22 cellular contexts compared by ENCODE assay signal in genomic region chr20:48223715-48224114, GRCh38.
DNase-seq lines count a peak whose midpoint lies in the region; ATAC-seq, FAIRE-seq and TF ChIP-seq lines count a peak whose summit lies in the region.
"Had no signal": no experiment of that assay in that cellular context is flagged by ENCODE, and none has a peak within 500 bp of the region (broad histone marks: within the 10 kb centered on the region; RNA-seq: fewer than 3 reads in every experiment).

No MANE protein-coding gene starts in this region.

- no peak overlapping the region for H3K9ac ChIP-seq in GM12878 (ENCODE audit: control insufficient read depth, insufficient read depth, low read length)
- H3K9ac ChIP-seq: BLaER1 treated with 17β-estradiol and CSF1 and Interleukin-3, amounts not matched to agents 10 nM and 100 nM had no signal

- WGBS in GM12878 (ENCODE audit: insufficient coverage, insufficient replicate concordance, low lambda C conversion rate, missing lambda C conversion rate): 40% methylated on average over 14 of the region's 14 CpGs

- H3K36me3 ChIP-seq in GM12878 (ENCODE audit: control insufficient read depth in 2 of 2, insufficient read depth in 2 of 2, low read length in 1 of 2) (no peaks in the 10 kb centered on the region), osteoblast (ENCODE audit: insufficient read depth, low read length) (no peaks in the 10 kb centered on the region)
- H3K36me3 ChIP-seq: BLaER1 treated with 17β-estradiol and CSF1 and Interleukin-3, amounts not matched to agents 10 nM and 100 nM had no signal

- no peak overlapping the region for H2AFZ ChIP-seq in GM12878 (ENCODE audit: control insufficient read depth, low read depth, low read length)
- no peak overlapping the region for H2AFZ ChIP-seq in osteoblast (ENCODE audit: low read length)

- no peak for TF ChIP-seq CTCF in GM12878 (IDR thresholded peaks at IDR 0.05 in 2 of 3, conservative IDR thresholded peaks at IDR 0.05 in 1 of 3; ENCODE audit: control insufficient read depth in 2 of 3, extremely low read depth in 1 of 3, insufficient read depth in 1 of 3, low read depth in 3 of 3, low read length in 3 of 3)
- no peak for TF ChIP-seq CTCF in osteoblast (IDR thresholded peaks at IDR 0.05; ENCODE audit: extremely low read depth, low read depth, low read length)

- POLR2A ChIA-PET in GM12878 (lab: Charles Lee): no interaction called here

- TF ChIP-seq EP300 in GM12878 (IDR thresholded peaks at IDR 0.05; ENCODE audit: borderline replicate concordance in 1 of 2, control insufficient read depth in 1 of 2, low read depth in 2 of 2, low read length in 2 of 2): no peak

- intact Hi-C loops in GM12878 (cut with micrococcal nuclease; ENCODE audit: unreplicated experiment): no loop called here

- H3K4me3 ChIP-seq in GM12878 (no peak overlapping the region), osteoblast (ENCODE audit: insufficient read depth, low read length) (no peak overlapping the region)
- H3K4me3 ChIP-seq: A549; BLaER1 treated with 17β-estradiol and CSF1 and Interleukin-3, amounts not matched to agents 10 nM and 100 nM had no signal

- H3K27ac ChIP-seq in GM12878 (ENCODE audit: control insufficient read depth, insufficient read depth) (no peak overlapping the region), osteoblast (ENCODE audit: low read depth, low read length) (no peak overlapping the region)
- H3K27ac ChIP-seq: 22Rv1; A549; BLaER1 treated with 17β-estradiol and CSF1 and Interleukin-3, amounts not matched to agents 10 nM and 100 nM; C4-2B had no signal

- peak; percentile 13 for DNase-seq in NCI-H1092 treated with DMSO at 0.1 percent for 48 hours (lab: John Stamatoyannopoulos, UW)
- DNase-seq in NCI-H1092 (lab: John Stamatoyannopoulos, UW): no peak
- no peak for DNase-seq in GM12878 (ENCODE audit: low read depth, low spot score)
- peak; percentile 10 for DNase-seq in medulla oblongata (ENCODE audit: extremely low spot score)
- DNase-seq in osteoblast (ENCODE audit: insufficient read length, low spot score, missing footprints): peak; percentile 31
- DNase-seq in NCI-H226: no peak
- DNase-seq in germinal center (ENCODE audit: low spot score): no peak
- DNase-seq: AML-193; Caco-2; Calu3; CD4-positive, alpha-beta T cell; CD8-positive, alpha-beta T cell; DMS79 treated with DMSO at 0.1 percent for 48 hours; GF-D8 had no signal

- no peaks in the 10 kb centered on the region for H3K4me1 ChIP-seq in GM12878 (ENCODE audit: control insufficient read depth, insufficient read depth, low read length)
- H3K4me1 ChIP-seq in osteoblast (ENCODE audit: insufficient read depth, low read length): no peaks in the 10 kb centered on the region
- H3K4me1 ChIP-seq: A549; BLaER1 treated with 17β-estradiol and CSF1 and Interleukin-3, amounts not matched to agents 10 nM and 100 nM; Caco-2 had no signal

- no TSS peak for BruUV-seq in GM12878 (replicated peaks; lab: Mats Ljungman, UMichigan)

- no peak for TF ChIP-seq RAD21 in GM12878 (IDR thresholded peaks at IDR 0.05; ENCODE audit: insufficient read depth, low read depth, low read length)

- no peaks in the 10 kb centered on the region for H3K79me2 ChIP-seq in GM12878 (ENCODE audit: control insufficient read depth, insufficient read depth, low read length)
- H3K79me2 ChIP-seq in osteoblast (ENCODE audit: insufficient read depth, low read length): no peaks in the 10 kb centered on the region

- H4K20me1 ChIP-seq in GM12878 (ENCODE audit: control insufficient read depth, insufficient read depth): no peaks in the 10 kb centered on the region
- H4K20me1 ChIP-seq in osteoblast (ENCODE audit: insufficient read depth, low read length): no peaks in the 10 kb centered on the region
- H4K20me1 ChIP-seq: BLaER1 treated with 17β-estradiol and CSF1 and Interleukin-3, amounts not matched to agents 10 nM and 100 nM had no signal

- H3K27me3 ChIP-seq in GM12878 (replicated peaks in 1 of 2; ENCODE audit: control insufficient read depth in 2 of 2, insufficient read depth in 2 of 2, low read length in 1 of 2): no peaks in the 10 kb centered on the region
- peaks cover 14% of the 10 kb centered on the region for H3K27me3 ChIP-seq in osteoblast (ENCODE audit: insufficient read depth, low read length)
- H3K27me3 ChIP-seq: BLaER1 treated with 17β-estradiol and CSF1 and Interleukin-3, amounts not matched to agents 10 nM and 100 nM had no signal

- H3K4me2 ChIP-seq in GM12878 (ENCODE audit: control insufficient read depth, insufficient read depth) (no peak overlapping the region), osteoblast (ENCODE audit: insufficient read depth, low read length) (no peak overlapping the region)
- H3K4me2 ChIP-seq: A549; BLaER1 treated with 17β-estradiol and CSF1 and Interleukin-3, amounts not matched to agents 10 nM and 100 nM had no signal

- in situ Hi-C loops in GM12878 (cut with MboI): no loop called here

- RAD21 ChIA-PET in GM12878 (lab: Charles Lee; ENCODE audit: unreplicated experiment): no interaction called here

- TF ChIP-seq POLR2A in GM12878 (IDR thresholded peaks at IDR 0.05; ENCODE audit: low read depth, low read length): no peak

- CTCF ChIA-PET in GM12878 (lab: Yijun Ruan, JAX): no interaction called here

- no peak for ATAC-seq in GM12878
- ATAC-seq: A549; CD8-positive, alpha-beta T cell had no signal

- no peaks in the 10 kb centered on the region for H3K9me3 ChIP-seq in GM12878 (replicated peaks; ENCODE audit: control insufficient read depth, insufficient read depth, low read length)
- H3K9me3 ChIP-seq in osteoblast (ENCODE audit: low read depth, low read length): no peaks in the 10 kb centered on the region
- H3K9me3 ChIP-seq: A549 had no signal

- SMC1A ChIA-PET in GM12878 (lab: Charles Lee; ENCODE audit: uncharacterized antibody, unreplicated experiment): no interaction called here

- FAIRE-seq in GM12878 (lab: Jason Lieb, UNC): no peak
- FAIRE-seq: A549, D721Med, G401.6, GM12892, GM18507 had no signal

TF ChIP-seq in GM12878, 131 proteins besides CTCF, POLR2A, EP300 and RAD21:
- TF ChIP-seq PAX8 (IDR thresholded peaks at IDR 0.05): no peak
- peak; percentile 8 for TF ChIP-seq USF1 (IDR thresholded peaks at IDR 0.05; ENCODE audit: borderline replicate concordance, extremely low read length, insufficient read depth, low read depth, low read length)
TF ChIP-seq in GM12878: peak in this region for 1.

Comparison
In these comparisons a context has a peak if more than half of its experiments do, and no peak if none do; other contexts are left out.
1. DNase-seq: peak in NCI-H1092 treated with DMSO at 0.1 percent for 48 hours (single experiment), medulla oblongata (single experiment) and osteoblast (single experiment); none in NCI-H1092 (single experiment), GM12878 (single experiment), NCI-H226 (single experiment) and germinal center (single experiment).